ENCODE assay signal across 1 cellular context in the genomic region with DNA sequence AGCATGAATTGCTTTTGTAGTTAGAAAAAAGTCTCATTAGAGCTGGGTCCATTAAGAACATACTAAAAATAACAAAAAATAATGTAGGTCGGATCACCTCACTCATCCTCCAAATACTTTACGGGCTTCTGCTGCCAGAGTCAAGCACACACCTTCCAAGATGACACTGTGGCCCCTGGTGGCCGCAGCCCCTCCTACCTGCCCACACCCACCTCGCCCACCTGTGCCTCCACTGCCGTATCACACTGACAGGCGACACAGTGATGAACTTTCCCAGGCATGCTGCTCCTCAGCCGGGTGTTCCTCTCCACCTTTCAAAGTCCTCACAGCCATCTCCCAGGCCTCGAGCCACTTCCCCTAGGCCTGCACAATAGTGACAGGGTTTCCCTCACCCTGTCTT.
TF ChIP-seq lines count a peak whose summit lies in the region.

No MANE protein-coding gene starts in this region.

TF ChIP-seq in IMR-90, 13 proteins besides CTCF, POLR2A, EP300 and RAD21:
- TF ChIP-seq, protein P1, sequence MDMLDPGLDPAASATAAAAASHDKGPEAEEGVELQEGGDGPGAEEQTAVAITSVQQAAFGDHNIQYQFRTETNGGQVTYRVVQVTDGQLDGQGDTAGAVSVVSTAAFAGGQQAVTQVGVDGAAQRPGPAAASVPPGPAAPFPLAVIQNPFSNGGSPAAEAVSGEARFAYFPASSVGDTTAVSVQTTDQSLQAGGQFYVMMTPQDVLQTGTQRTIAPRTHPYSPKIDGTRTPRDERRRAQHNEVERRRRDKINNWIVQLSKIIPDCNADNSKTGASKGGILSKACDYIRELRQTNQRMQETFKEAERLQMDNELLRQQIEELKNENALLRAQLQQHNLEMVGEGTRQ (IDR thresholded peaks at IDR 0.05; ENCODE audit: low read depth, low read length): no peak
- TF ChIP-seq FOS (IDR thresholded peaks at IDR 0.05; ENCODE audit: low read depth, low read length) (no peak), MAFK (IDR thresholded peaks at IDR 0.05; ENCODE audit: low read depth, low read length) (no peak), MXI1 (IDR thresholded peaks at IDR 0.05; ENCODE audit: borderline replicate concordance, low read depth, low read length) (no peak), MAZ (IDR thresholded peaks at IDR 0.05; ENCODE audit: borderline replicate concordance, low read depth, low read length) (no peak), RCOR1 (IDR thresholded peaks at IDR 0.05; ENCODE audit: insufficient replicate concordance, low read length) (no peak), NFE2L2 (IDR thresholded peaks at IDR 0.05; ENCODE audit: low read depth, low read length) (no peak), BHLHE40 (IDR thresholded peaks at IDR 0.05; ENCODE audit: low read depth, low read length) (no peak), CHD1 (IDR thresholded peaks at IDR 0.05; ENCODE audit: low read depth, low read length) (no peak), CEBPB (IDR thresholded peaks at IDR 0.05; ENCODE audit: low read depth, low read length) (no peak), SMC3 (IDR thresholded peaks at IDR 0.05; ENCODE audit: low read depth, low read length) (no peak), RFX5 (IDR thresholded peaks at IDR 0.05; ENCODE audit: low read depth, low read length) (no peak), ELK1 (IDR thresholded peaks at IDR 0.05; ENCODE audit: borderline replicate concordance, low read depth, low read length) (no peak)
